Comparison of ENCODE assay signal across 1 cellular context in the genomic region with DNA sequence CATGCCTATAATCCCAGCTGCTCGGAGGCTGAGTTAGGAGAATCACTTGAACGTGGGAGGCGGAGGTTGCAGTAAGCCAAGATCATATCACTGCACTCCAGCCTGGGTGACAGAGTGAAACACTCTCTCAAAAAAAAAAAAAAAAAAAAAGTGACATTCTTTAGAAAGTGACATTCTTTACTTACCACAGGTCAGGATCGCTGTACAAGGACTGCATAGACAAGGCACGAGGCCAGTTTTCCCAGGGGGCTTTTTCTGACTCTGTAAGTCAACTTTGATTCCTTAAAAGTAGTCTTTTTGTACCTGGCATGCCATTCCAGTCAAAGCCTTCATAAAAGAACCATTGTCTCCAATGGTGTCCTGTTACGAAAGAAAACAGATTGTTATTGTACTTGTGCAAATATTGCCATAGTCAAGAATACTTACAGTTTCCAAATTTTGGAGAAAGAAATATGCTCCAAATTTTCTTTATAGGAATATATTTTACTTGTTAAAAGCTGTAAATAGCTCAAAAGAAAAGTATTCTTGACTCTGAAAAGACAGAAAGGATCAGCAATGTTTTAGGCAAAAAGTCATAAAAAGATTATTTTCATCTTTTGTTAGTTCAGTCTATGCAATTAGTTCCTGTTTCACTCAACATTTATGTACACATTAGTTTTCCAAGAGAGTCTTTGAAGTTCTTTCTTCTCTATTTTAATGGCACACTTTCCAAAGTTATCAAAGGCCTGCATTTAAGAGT.
TF ChIP-seq lines count a peak whose summit lies in the region.

No MANE protein-coding gene starts in this region.

TF ChIP-seq in HepG2, 621 proteins besides CTCF, POLR2A, EP300 and RAD21 (continued from another document and continues in another):
- no peak for TF ChIP-seq ZBED4 (CRISPR knock-in tag; IDR thresholded peaks at IDR 0.05; ENCODE audit: borderline replicate concordance)
- no peak for TF ChIP-seq ZNF724P (CRISPR knock-in tag; IDR thresholded peaks at IDR 0.05; ENCODE audit: borderline replicate concordance)
- peak in 1 of 2 experiments; percentile 44; a peak in 1 of 4 replicates for TF ChIP-seq KLF16 (CRISPR knock-in tag; IDR thresholded peaks at IDR 0.05)
- TF ChIP-seq, protein P1, sequence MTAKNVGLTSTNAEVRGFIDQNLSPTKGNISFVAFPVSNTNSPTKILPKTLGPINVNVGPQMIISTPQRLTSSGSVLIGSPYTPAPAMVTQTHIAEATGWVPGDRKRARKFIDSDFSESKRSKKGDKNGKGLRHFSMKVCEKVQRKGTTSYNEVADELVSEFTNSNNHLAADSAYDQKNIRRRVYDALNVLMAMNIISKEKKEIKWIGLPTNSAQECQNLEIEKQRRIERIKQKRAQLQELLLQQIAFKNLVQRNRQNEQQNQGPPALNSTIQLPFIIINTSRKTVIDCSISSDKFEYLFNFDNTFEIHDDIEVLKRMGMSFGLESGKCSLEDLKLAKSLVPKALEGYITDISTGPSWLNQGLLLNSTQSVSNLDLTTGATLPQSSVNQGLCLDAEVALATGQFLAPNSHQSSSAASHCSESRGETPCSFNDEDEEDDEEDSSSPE (CRISPR knock-in tag; IDR thresholded peaks at IDR 0.05): no peak
- TF ChIP-seq ZBTB10 (CRISPR knock-in tag; IDR thresholded peaks at IDR 0.05; ENCODE audit: borderline replicate concordance): no peak
- TF ChIP-seq ZBTB4 (CRISPR knock-in tag; IDR thresholded peaks at IDR 0.05; ENCODE audit: borderline replicate concordance): no peak
- TF ChIP-seq ZFP1 (CRISPR knock-in tag; IDR thresholded peaks at IDR 0.05): no peak
- peak; percentile 30; the same call in 1 of the 2 replicates for TF ChIP-seq ZSCAN9 (CRISPR knock-in tag; IDR thresholded peaks at IDR 0.05; ENCODE audit: borderline replicate concordance)
- no peak for TF ChIP-seq ZNF772 (CRISPR knock-in tag; IDR thresholded peaks at IDR 0.05)
- TF ChIP-seq ZFY (CRISPR knock-in tag; IDR thresholded peaks at IDR 0.05): no peak
- no peak for TF ChIP-seq ZNF644 (CRISPR knock-in tag; IDR thresholded peaks at IDR 0.05; ENCODE audit: low read depth)
- no peak for TF ChIP-seq ZNF652 (CRISPR knock-in tag; IDR thresholded peaks at IDR 0.05; ENCODE audit: borderline replicate concordance, low read depth)
- no peak for TF ChIP-seq ZNF232 (CRISPR knock-in tag; IDR thresholded peaks at IDR 0.05; ENCODE audit: borderline replicate concordance)
- TF ChIP-seq ZNF382 (CRISPR knock-in tag; IDR thresholded peaks at IDR 0.05; ENCODE audit: borderline replicate concordance): no peak
- TF ChIP-seq ZNF569 (CRISPR knock-in tag; IDR thresholded peaks at IDR 0.05; ENCODE audit: borderline replicate concordance): no peak
- no peak for TF ChIP-seq GTF2F1 (IDR thresholded peaks at IDR 0.05; ENCODE audit: low read length)
- TF ChIP-seq, protein P2, sequence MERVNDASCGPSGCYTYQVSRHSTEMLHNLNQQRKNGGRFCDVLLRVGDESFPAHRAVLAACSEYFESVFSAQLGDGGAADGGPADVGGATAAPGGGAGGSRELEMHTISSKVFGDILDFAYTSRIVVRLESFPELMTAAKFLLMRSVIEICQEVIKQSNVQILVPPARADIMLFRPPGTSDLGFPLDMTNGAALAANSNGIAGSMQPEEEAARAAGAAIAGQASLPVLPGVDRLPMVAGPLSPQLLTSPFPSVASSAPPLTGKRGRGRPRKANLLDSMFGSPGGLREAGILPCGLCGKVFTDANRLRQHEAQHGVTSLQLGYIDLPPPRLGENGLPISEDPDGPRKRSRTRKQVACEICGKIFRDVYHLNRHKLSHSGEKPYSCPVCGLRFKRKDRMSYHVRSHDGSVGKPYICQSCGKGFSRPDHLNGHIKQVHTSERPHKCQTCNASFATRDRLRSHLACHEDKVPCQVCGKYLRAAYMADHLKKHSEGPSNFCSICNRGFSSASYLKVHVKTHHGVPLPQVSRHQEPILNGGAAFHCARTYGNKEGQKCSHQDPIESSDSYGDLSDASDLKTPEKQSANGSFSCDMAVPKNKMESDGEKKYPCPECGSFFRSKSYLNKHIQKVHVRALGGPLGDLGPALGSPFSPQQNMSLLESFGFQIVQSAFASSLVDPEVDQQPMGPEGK (CRISPR knock-in tag; IDR thresholded peaks at IDR 0.05): peak; percentile 50; the same call in 1 of the 2 replicates
- no peak for TF ChIP-seq ATAD3A (CRISPR knock-in tag; IDR thresholded peaks at IDR 0.05)
- no peak for TF ChIP-seq ZNF558 (CRISPR knock-in tag; IDR thresholded peaks at IDR 0.05; ENCODE audit: borderline replicate concordance)
- TF ChIP-seq ZNF335 (CRISPR knock-in tag; IDR thresholded peaks at IDR 0.05): 0 out of 2 replicates have a peak, but pooled peaks have one; percentile 39
- TF ChIP-seq, protein P3, sequence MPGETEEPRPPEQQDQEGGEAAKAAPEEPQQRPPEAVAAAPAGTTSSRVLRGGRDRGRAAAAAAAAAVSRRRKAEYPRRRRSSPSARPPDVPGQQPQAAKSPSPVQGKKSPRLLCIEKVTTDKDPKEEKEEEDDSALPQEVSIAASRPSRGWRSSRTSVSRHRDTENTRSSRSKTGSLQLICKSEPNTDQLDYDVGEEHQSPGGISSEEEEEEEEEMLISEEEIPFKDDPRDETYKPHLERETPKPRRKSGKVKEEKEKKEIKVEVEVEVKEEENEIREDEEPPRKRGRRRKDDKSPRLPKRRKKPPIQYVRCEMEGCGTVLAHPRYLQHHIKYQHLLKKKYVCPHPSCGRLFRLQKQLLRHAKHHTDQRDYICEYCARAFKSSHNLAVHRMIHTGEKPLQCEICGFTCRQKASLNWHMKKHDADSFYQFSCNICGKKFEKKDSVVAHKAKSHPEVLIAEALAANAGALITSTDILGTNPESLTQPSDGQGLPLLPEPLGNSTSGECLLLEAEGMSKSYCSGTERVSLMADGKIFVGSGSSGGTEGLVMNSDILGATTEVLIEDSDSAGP (CRISPR knock-in tag; IDR thresholded peaks at IDR 0.05; ENCODE audit: borderline replicate concordance): no peak
- peak; percentile 36; the same call in 1 of the 2 replicates for TF ChIP-seq MED13 (CRISPR knock-in tag; IDR thresholded peaks at IDR 0.05)
- TF ChIP-seq ZNF30 (CRISPR knock-in tag; IDR thresholded peaks at IDR 0.05): no peak
- no peak for TF ChIP-seq EEA1 (CRISPR knock-in tag; IDR thresholded peaks at IDR 0.05; ENCODE audit: borderline replicate concordance)
- TF ChIP-seq ZNF33A (CRISPR knock-in tag; IDR thresholded peaks at IDR 0.05; ENCODE audit: borderline replicate concordance): no peak
- no peak for TF ChIP-seq ZNF674 (CRISPR knock-in tag; IDR thresholded peaks at IDR 0.05; ENCODE audit: low read depth)
- TF ChIP-seq, protein P4, sequence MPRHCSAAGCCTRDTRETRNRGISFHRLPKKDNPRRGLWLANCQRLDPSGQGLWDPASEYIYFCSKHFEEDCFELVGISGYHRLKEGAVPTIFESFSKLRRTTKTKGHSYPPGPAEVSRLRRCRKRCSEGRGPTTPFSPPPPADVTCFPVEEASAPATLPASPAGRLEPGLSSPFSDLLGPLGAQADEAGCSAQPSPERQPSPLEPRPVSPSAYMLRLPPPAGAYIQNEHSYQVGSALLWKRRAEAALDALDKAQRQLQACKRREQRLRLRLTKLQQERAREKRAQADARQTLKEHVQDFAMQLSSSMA (CRISPR knock-in tag; IDR thresholded peaks at IDR 0.05): no peak
- TF ChIP-seq ZNF331 (CRISPR knock-in tag; IDR thresholded peaks at IDR 0.05): no peak; the same call in 1 of the 2 replicates
- TF ChIP-seq, protein P5, sequence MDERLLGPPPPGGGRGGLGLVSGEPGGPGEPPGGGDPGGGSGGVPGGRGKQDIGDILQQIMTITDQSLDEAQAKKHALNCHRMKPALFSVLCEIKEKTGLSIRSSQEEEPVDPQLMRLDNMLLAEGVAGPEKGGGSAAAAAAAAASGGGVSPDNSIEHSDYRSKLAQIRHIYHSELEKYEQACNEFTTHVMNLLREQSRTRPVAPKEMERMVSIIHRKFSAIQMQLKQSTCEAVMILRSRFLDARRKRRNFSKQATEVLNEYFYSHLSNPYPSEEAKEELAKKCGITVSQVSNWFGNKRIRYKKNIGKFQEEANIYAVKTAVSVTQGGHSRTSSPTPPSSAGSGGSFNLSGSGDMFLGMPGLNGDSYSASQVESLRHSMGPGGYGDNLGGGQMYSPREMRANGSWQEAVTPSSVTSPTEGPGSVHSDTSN (CRISPR knock-in tag; IDR thresholded peaks at IDR 0.05): no peak
- no peak for TF ChIP-seq CREB1 (IDR thresholded peaks at IDR 0.05)
- TF ChIP-seq CREB1 (CRISPR knock-in tag; IDR thresholded peaks at IDR 0.05): no peak; the same call in 1 of the 2 replicates
- no peak for TF ChIP-seq SALL2 (CRISPR knock-in tag; IDR thresholded peaks at IDR 0.05)
- TF ChIP-seq MED8 (CRISPR knock-in tag; IDR thresholded peaks at IDR 0.05; ENCODE audit: insufficient replicate concordance): no peak
- no peak for TF ChIP-seq DNMT3B (CRISPR knock-in tag; conservative IDR thresholded peaks at IDR 0.05)
- no peak for TF ChIP-seq IRF2 (CRISPR knock-in tag; IDR thresholded peaks at IDR 0.05)
- TF ChIP-seq, protein P6, sequence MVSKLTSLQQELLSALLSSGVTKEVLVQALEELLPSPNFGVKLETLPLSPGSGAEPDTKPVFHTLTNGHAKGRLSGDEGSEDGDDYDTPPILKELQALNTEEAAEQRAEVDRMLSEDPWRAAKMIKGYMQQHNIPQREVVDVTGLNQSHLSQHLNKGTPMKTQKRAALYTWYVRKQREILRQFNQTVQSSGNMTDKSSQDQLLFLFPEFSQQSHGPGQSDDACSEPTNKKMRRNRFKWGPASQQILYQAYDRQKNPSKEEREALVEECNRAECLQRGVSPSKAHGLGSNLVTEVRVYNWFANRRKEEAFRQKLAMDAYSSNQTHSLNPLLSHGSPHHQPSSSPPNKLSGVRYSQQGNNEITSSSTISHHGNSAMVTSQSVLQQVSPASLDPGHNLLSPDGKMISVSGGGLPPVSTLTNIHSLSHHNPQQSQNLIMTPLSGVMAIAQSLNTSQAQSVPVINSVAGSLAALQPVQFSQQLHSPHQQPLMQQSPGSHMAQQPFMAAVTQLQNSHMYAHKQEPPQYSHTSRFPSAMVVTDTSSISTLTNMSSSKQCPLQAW (CRISPR knock-in tag; IDR thresholded peaks at IDR 0.05): no peak
- TF ChIP-seq ZNF367 (CRISPR knock-in tag; IDR thresholded peaks at IDR 0.05; ENCODE audit: borderline replicate concordance): no peak
- TF ChIP-seq ZBTB8A (CRISPR knock-in tag; IDR thresholded peaks at IDR 0.05; ENCODE audit: borderline replicate concordance, low read depth): no peak
